Comparison of ENCODE assay signal across 30 cellular contexts in genomic region chr1:9759939-9760338, GRCh38.
DNase-seq lines count a peak whose midpoint lies in the region; ATAC-seq, FAIRE-seq and TF ChIP-seq lines count a peak whose summit lies in the region.
"Had no signal": no experiment of that assay in that cellular context is flagged by ENCODE, and none has a peak within 500 bp of the region (broad histone marks: within the 10 kb centered on the region; RNA-seq: fewer than 3 reads in every experiment).

No MANE protein-coding gene starts in this region.

- no peaks in the 10 kb centered on the region for H3K9me3 ChIP-seq in BLaER1 treated with 17β-estradiol and CSF1 and Interleukin-3, amounts not matched to agents 10 nM and 100 nM (replicated peaks in 1 of 11)
- no peaks in the 10 kb centered on the region for H3K9me3 ChIP-seq in HUES48 (ENCODE audit: control insufficient read depth, insufficient read depth, low read length)
- H3K9me3 ChIP-seq in keratinocyte (ENCODE audit: control insufficient read depth, low read depth, low read length), result no peaks in the 10 kb centered on the region
- H3K9me3 ChIP-seq: right atrium auricular region, spleen, thoracic aorta had no signal

- no peak overlapping the region for H2AFZ ChIP-seq in keratinocyte (ENCODE audit: control insufficient read depth, low read length)
- H2AFZ ChIP-seq: neural progenitor cell had no signal

- H3K36me3 ChIP-seq in BLaER1 treated with 17β-estradiol and CSF1 and Interleukin-3, amounts not matched to agents 10 nM and 100 nM, result peaks cover 10 to 41% (median 26%) of the 10 kb centered on the region in 11 experiments; a peak in 20 of 22 replicates
- H3K36me3 ChIP-seq in HUES48 (ENCODE audit: control insufficient read depth, insufficient read depth, low read length), result peaks cover 3% of the 10 kb centered on the region
- H3K36me3 ChIP-seq in keratinocyte (ENCODE audit: control insufficient read depth in 2 of 2, extremely low read depth in 1 of 2, insufficient read depth in 2 of 2, low read length in 2 of 2), result peaks cover 9 to 21% of the 10 kb centered on the region in 2 experiments
- H3K36me3 ChIP-seq: neural progenitor cell, right atrium auricular region, thoracic aorta had no signal

- no peak overlapping the region for H3K27ac ChIP-seq in BLaER1 treated with 17β-estradiol and CSF1 and Interleukin-3, amounts not matched to agents 10 nM and 100 nM
- peak overlapping the region; percentile 83 for H3K27ac ChIP-seq in HUES48 (ENCODE audit: low read depth, low read length)
- H3K27ac ChIP-seq in RWPE1, result peak overlapping the region; percentile 45
- H3K27ac ChIP-seq in keratinocyte (ENCODE audit: control insufficient read depth, insufficient read depth, low read length), result no peak overlapping the region
- H3K27ac ChIP-seq: neural progenitor cell, right atrium auricular region, spleen, thoracic aorta had no signal

- H3K4me1 Mint-ChIP-seq in stimulated activated naive B cell treated with anti-CD40 and anti-IgM and Interleukin-4, amounts not matched to agents 10 μg/mL and 1 μg/mL and 100 μg/mL, for 72 hours, result peaks cover 11 to 14% of the 10 kb centered on the region in 2 donors

- dilution Hi-C loops in keratinocyte (cut with MboI; ENCODE audit: extremely low pct_ligation_motif_present, low sequenced_read_pairs), result no loop called here

- DNase-seq in RWPE1 (ENCODE audit: low spot score) (no peak), keratinocyte (ENCODE audit: low read depth, low spot score) (no peak), NCI-H2171 (lab: John Stamatoyannopoulos, UW) (no peak)
- DNase-seq in stimulated activated naive B cell treated with anti-CD40 and anti-IgM and Interleukin-4, amounts not matched to agents 10 μg/mL and 1 μg/mL and 100 μg/mL, for 72 hours, result no peak
- DNase-seq: activated CD8-positive, alpha-beta memory T cell treated with anti-CD3 and anti-CD28 coated beads, Interleukin-2, amount 50 U/mL, for 48 hours; activated CD8-positive, alpha-beta T cell treated with anti-CD3 and anti-CD28 coated beads for 36 hours; activated naive CD4-positive, alpha-beta T cell treated with Interleukin-2 at 50 U/mL for 16 hours; central memory CD4-positive, alpha-beta T cell; COR-L47; cortex of kidney; DMS53; effector memory CD4-positive, alpha-beta T cell; erythroblast; glutamatergic neuron; left ventricle myocardium superior; NCI-H1436; NCI-H2107; SHP77 treated with DMSO at 0.1 percent for 48 hours; stimulated activated CD4-positive, alpha-beta T cell treated with anti-CD3 and anti-CD28 coated beads, Interleukin-2, amount 100 ng/mL, for 24 hours had no signal

- CTCF ChIA-PET in RWPE1 (lab: Yijun Ruan, JAX), result no interaction called here

- TF ChIP-seq CTCF in RWPE1 (conservative IDR thresholded peaks at IDR 0.05; ENCODE audit: low read depth) (no peak), keratinocyte (optimal IDR thresholded peaks at IDR 0.05 in 1 of 3, IDR thresholded peaks at IDR 0.05 in 1 of 3, conservative IDR thresholded peaks at IDR 0.05 in 1 of 3; ENCODE audit: extremely low read depth in 1 of 3, insufficient read depth in 2 of 3, low read length in 3 of 3) (no peak)

- H3K27ac Mint-ChIP-seq in stimulated activated naive B cell treated with anti-CD40 and anti-IgM and Interleukin-4, amounts not matched to agents 10 μg/mL and 1 μg/mL and 100 μg/mL, for 72 hours, result no peak overlapping the region
- H3K27ac Mint-ChIP-seq: activated CD8-positive, alpha-beta T cell treated with anti-CD3 and anti-CD28 coated beads for 36 hours; activated T-helper 1 cell treated with anti-CD3 and anti-CD28 coated beads, Interleukin-12 subunit alpha, Interleukin-12 subunit beta, Interleukin-2, Interleukin-4 antibody, amounts not matched to agents 30 ng/mL and 10 ng/mL and 1 ng/mL, durations not matched to agents 14 hours and 24 hours and 36 hours; neural progenitor cell; stimulated activated naive CD8-positive, alpha-beta T cell treated with anti-CD3 and anti-CD28 coated beads, Interleukin-15, Interleukin-2, amounts not matched to agents 100 ng/mL and 50 ng/mL, for 24 hours had no signal

- FAIRE-seq in keratinocyte (lab: Jason Lieb, UNC), result peak; percentile 34
- FAIRE-seq: islet of Langerhans, urothelium cell line had no signal

- H3K9me1 ChIP-seq in keratinocyte (ENCODE audit: control insufficient read depth, extremely low read depth, insufficient read depth, low read length), result no peaks in the 10 kb centered on the region

- no peak overlapping the region for H3K4me3 ChIP-seq in BLaER1 treated with 17β-estradiol and CSF1 and Interleukin-3, amounts not matched to agents 10 nM and 100 nM
- no peak overlapping the region for H3K4me3 ChIP-seq in HUES48 (ENCODE audit: low read depth, low read length)
- H3K4me3 ChIP-seq in keratinocyte (ENCODE audit: control insufficient read depth in 2 of 3, extremely low read depth in 1 of 3, insufficient read depth in 2 of 3, low read depth in 1 of 3, low read length in 3 of 3), result no peak overlapping the region
- H3K4me3 ChIP-seq: neural progenitor cell, right atrium auricular region, spleen, thoracic aorta had no signal

- H3K4me1 ChIP-seq in BLaER1 treated with 17β-estradiol and CSF1 and Interleukin-3, amounts not matched to agents 10 nM and 100 nM, result peaks cover 47 to 66% (median 57%) of the 10 kb centered on the region in 10 experiments
- H3K4me1 ChIP-seq in HUES48 (ENCODE audit: control insufficient read depth, insufficient read depth, low read length) (peaks cover 36% of the 10 kb centered on the region), keratinocyte (ENCODE audit: control insufficient read depth, extremely low read depth, insufficient read depth, low read length) (peaks cover 20% of the 10 kb centered on the region)

- H3K36me3 Mint-ChIP-seq in stimulated activated naive B cell treated with anti-CD40 and anti-IgM and Interleukin-4, amounts not matched to agents 10 μg/mL and 1 μg/mL and 100 μg/mL, for 72 hours, result peaks cover 11 to 29% of the 10 kb centered on the region in 2 donors

- peak overlapping the region in 10 of 11 experiments; percentile 0 to 90 (median 57); a peak in 15 of 22 replicates for H3K4me2 ChIP-seq in BLaER1 treated with 17β-estradiol and CSF1 and Interleukin-3, amounts not matched to agents 10 nM and 100 nM
- H3K4me2 ChIP-seq in keratinocyte (ENCODE audit: control insufficient read depth, extremely low read depth, insufficient read depth, low read depth, low read length), result no peak overlapping the region
- H3K4me2 ChIP-seq: neural progenitor cell had no signal

- H4K20me1 ChIP-seq in BLaER1 treated with 17β-estradiol and CSF1 and Interleukin-3, amounts not matched to agents 10 nM and 100 nM, result peaks cover 32 to 84% (median 78%) of the 10 kb centered on the region in 11 experiments; a peak in 21 of 22 replicates
- peaks cover 2% of the 10 kb centered on the region for H4K20me1 ChIP-seq in keratinocyte (ENCODE audit: control insufficient read depth, extremely low read depth, insufficient read depth, low read length)

- H3K4me3 Mint-ChIP-seq in stimulated activated naive B cell treated with anti-CD40 and anti-IgM and Interleukin-4, amounts not matched to agents 10 μg/mL and 1 μg/mL and 100 μg/mL, for 72 hours, result no peak overlapping the region
- H3K4me3 Mint-ChIP-seq: activated CD8-positive, alpha-beta T cell treated with anti-CD3 and anti-CD28 coated beads for 36 hours; activated T-helper 1 cell treated with anti-CD3 and anti-CD28 coated beads, Interleukin-12 subunit alpha, Interleukin-12 subunit beta, Interleukin-2, Interleukin-4 antibody, amounts not matched to agents 30 ng/mL and 10 ng/mL and 1 ng/mL, durations not matched to agents 14 hours and 24 hours and 36 hours; neural progenitor cell; stimulated activated naive CD8-positive, alpha-beta T cell treated with anti-CD3 and anti-CD28 coated beads, Interleukin-15, Interleukin-2, amounts not matched to agents 100 ng/mL and 50 ng/mL, for 24 hours had no signal

- no peaks in the 10 kb centered on the region for H3K27me3 Mint-ChIP-seq in stimulated activated naive B cell treated with anti-CD40 and anti-IgM and Interleukin-4, amounts not matched to agents 10 μg/mL and 1 μg/mL and 100 μg/mL, for 72 hours
- H3K27me3 Mint-ChIP-seq: activated CD8-positive, alpha-beta T cell treated with anti-CD3 and anti-CD28 coated beads for 36 hours; stimulated activated naive CD8-positive, alpha-beta T cell treated with anti-CD3 and anti-CD28 coated beads, Interleukin-15, Interleukin-2, amounts not matched to agents 100 ng/mL and 50 ng/mL, for 24 hours had no signal

- H3K79me2 ChIP-seq in keratinocyte (ENCODE audit: control insufficient read depth, insufficient read depth, low read length), result peaks cover 93% of the 10 kb centered on the region

- no peak for ATAC-seq in stimulated activated naive B cell treated with anti-CD40 and anti-IgM and Interleukin-4, amounts not matched to agents 10 μg/mL and 1 μg/mL and 100 μg/mL, for 72 hours (replicated peaks)
- ATAC-seq in GM21529 (IDR thresholded peaks at IDR 0.05; ENCODE audit: unreplicated experiment), result no peak
- ATAC-seq: activated CD8-positive, alpha-beta T cell treated with anti-CD3 and anti-CD28 coated beads for 36 hours had no signal

- no peaks in the 10 kb centered on the region for H3K27me3 ChIP-seq in BLaER1 treated with 17β-estradiol and CSF1 and Interleukin-3, amounts not matched to agents 10 nM and 100 nM
- H3K27me3 ChIP-seq in HUES48 (ENCODE audit: control insufficient read depth, insufficient read depth, low read length), result no peaks in the 10 kb centered on the region
- no peaks in the 10 kb centered on the region for H3K27me3 ChIP-seq in keratinocyte (ENCODE audit: control insufficient read depth, extremely low read depth, insufficient read depth, low read length)
- H3K27me3 ChIP-seq: neural progenitor cell, right atrium auricular region, spleen had no signal

- POLR2A ChIA-PET in RWPE1 (lab: Yijun Ruan, JAX; ENCODE audit: low non-redundant PET), result interaction anchor here (0.6 kb wide), 1 partner anchor 600 kb away, joined by 14 read pairs; no protein-coding TSS in a partner anchor

- no peak overlapping the region for H3K9ac ChIP-seq in BLaER1 treated with 17β-estradiol and CSF1 and Interleukin-3, amounts not matched to agents 10 nM and 100 nM
- H3K9ac ChIP-seq in HUES48 (ENCODE audit: low read depth, low read length) (no peak overlapping the region), keratinocyte (ENCODE audit: control insufficient read depth, extremely low read depth, insufficient read depth, low read length) (no peak overlapping the region)
- H3K9ac ChIP-seq: neural progenitor cell had no signal

- no peaks in the 10 kb centered on the region for H3K9me3 Mint-ChIP-seq in stimulated activated naive B cell treated with anti-CD40 and anti-IgM and Interleukin-4, amounts not matched to agents 10 μg/mL and 1 μg/mL and 100 μg/mL, for 72 hours
- H3K9me3 Mint-ChIP-seq: activated CD8-positive, alpha-beta T cell treated with anti-CD3 and anti-CD28 coated beads for 36 hours; activated T-helper 1 cell treated with anti-CD3 and anti-CD28 coated beads, Interleukin-12 subunit alpha, Interleukin-12 subunit beta, Interleukin-2, Interleukin-4 antibody, amounts not matched to agents 30 ng/mL and 10 ng/mL and 1 ng/mL, durations not matched to agents 14 hours and 24 hours and 36 hours; stimulated activated naive CD8-positive, alpha-beta T cell treated with anti-CD3 and anti-CD28 coated beads, Interleukin-15, Interleukin-2, amounts not matched to agents 100 ng/mL and 50 ng/mL, for 24 hours had no signal

Comparison
In these comparisons a context has a peak if more than half of its experiments do, and no peak if none do; other contexts are left out.
1. H3K27ac ChIP-seq: peak in HUES48 (single experiment) and RWPE1 (single experiment); none in BLaER1 treated with 17β-estradiol and CSF1 and Interleukin-3, amounts not matched to agents 10 nM and 100 nM (0 of 11) and keratinocyte (single experiment).